Comparison of ENCODE assay signal across 15 cellular contexts in genomic region chr16:4411684-4412083, GRCh38. TPM values are rescaled to one million over a fixed set of nuclear protein-coding genes. Genes with fewer than 3 reads are reported as not detected.
A peak's percentile ranks its signal among the peaks of the same experiment; 100 is the strongest.
DNase-seq lines count a peak whose midpoint lies in the region; ATAC-seq and TF ChIP-seq lines count a peak whose summit lies in the region.
"Had no signal": no experiment of that assay in that cellular context is flagged by ENCODE, and none has a peak within 500 bp of the region (broad histone marks: within the 10 kb centered on the region; RNA-seq: fewer than 3 reads in every experiment).

No MANE protein-coding gene starts in this region.

- peak overlapping the region; percentile 18 for H3K4me2 ChIP-seq in neuronal stem cell (ENCODE audit: insufficient read depth, low read length, poor library complexity, severe bottlenecking)

- no peak overlapping the region for H2BK120ac ChIP-seq in neuronal stem cell (ENCODE audit: low read depth, low read length)

- no peak overlapping the region for H2BK5ac ChIP-seq in neuronal stem cell (ENCODE audit: low read length)

- H3K4ac ChIP-seq in neuronal stem cell (ENCODE audit: low read length) = no peak overlapping the region

- peak overlapping the region; percentile 44 for H3K23ac ChIP-seq in neuronal stem cell (ENCODE audit: low read depth, low read length, poor library complexity)

- H2BK12ac ChIP-seq in neuronal stem cell (ENCODE audit: low read length) = peak overlapping the region; percentile 49

- H2BK15ac ChIP-seq in neuronal stem cell (ENCODE audit: low read length) = no peak overlapping the region

- no peak overlapping the region for H3K18ac ChIP-seq in neuronal stem cell (ENCODE audit: low read length)

- H3K9me3 ChIP-seq in neuronal stem cell (replicated peaks in 1 of 2; ENCODE audit: control insufficient read depth in 2 of 2, insufficient read depth in 1 of 2, low read depth in 1 of 2, low read length in 2 of 2) (no peaks in the 10 kb centered on the region), tibial nerve (no peaks in the 10 kb centered on the region)
- H3K9me3 ChIP-seq: breast epithelium had no signal

- ATAC-seq in HG02763 (IDR thresholded peaks at IDR 0.05; ENCODE audit: unreplicated experiment) = no peak
- ATAC-seq: stimulated activated naive CD8-positive, alpha-beta T cell treated with anti-CD3 and anti-CD28 coated beads, Interleukin-15, amount 100 ng/mL, for 72 hours had no signal

- no peak overlapping the region for H3K9ac ChIP-seq in neuronal stem cell (ENCODE audit: low read depth, low read length, poor library complexity)

- H3K4me3 ChIP-seq in neuronal stem cell (ENCODE audit: low read length in 2 of 2) = no peak overlapping the region
- peak overlapping the region in 1 of 4 donors; percentile 16 for H3K4me3 ChIP-seq in tibial nerve

- no peak overlapping the region for H2AFZ ChIP-seq in neuronal stem cell (ENCODE audit: low read length)

- no peak for TF ChIP-seq CTCF in tibial nerve (IDR thresholded peaks at IDR 0.05)

- peak overlapping the region; percentile 82 for H3K14ac ChIP-seq in neuronal stem cell (ENCODE audit: low read length)

- H3K27ac ChIP-seq in neuronal stem cell (replicated peaks; ENCODE audit: low read length) (no peak overlapping the region), tibial nerve (peak overlapping the region in 3 of 4 donors; percentile 44 to 85 (median 84))
- H3K27ac ChIP-seq: epithelial cell of prostate, RWPE1 had no signal

- H2AK5ac ChIP-seq in neuronal stem cell (ENCODE audit: low read depth, low read length) = peak overlapping the region; percentile 74

- TF ChIP-seq POLR2A in tibial nerve (IDR thresholded peaks at IDR 0.05) = peak in 1 of 2 donors; percentile 14

- peak in 1 of 2 donors; percentile 76 for TF ChIP-seq EP300 in tibial nerve (IDR thresholded peaks at IDR 0.05)

- no CpG with 5 or more reads among the region's 16 CpGs for WGBS in neuronal stem cell (ENCODE audit: extremely low coverage in 2 of 2, insufficient read length in 2 of 2, insufficient replicate concordance in 1 of 2), 2 donors
- WGBS in tibial nerve, 2 donors = 9 to 31% methylated on average over 15 to 16 of the region's 16 CpGs

- H3K36me3 ChIP-seq in neuronal stem cell (replicated peaks in 1 of 2; ENCODE audit: control insufficient read depth in 2 of 2, insufficient read depth in 2 of 2, low read length in 2 of 2) (peaks cover 3 to 17% of the 10 kb centered on the region in 2 donors), tibial nerve (peaks cover 0 to 33% (median 0%) of the 10 kb centered on the region in 3 donors)
- H3K36me3 ChIP-seq: breast epithelium had no signal

- DNase-seq in SHP77 treated with DMSO at 0.1 percent for 48 hours (lab: John Stamatoyannopoulos, UW) = peak; percentile 35
- DNase-seq in head of caudate nucleus = peak; percentile 81 to 97 (median 93)
- no peak for DNase-seq in neuronal stem cell (ENCODE audit: low spot score)
- peak; percentile 47 to 63 for DNase-seq in tibial nerve (ENCODE audit: low spot score in 2 of 2)
- DNase-seq in SKM-1 (lab: John Stamatoyannopoulos, UW; ENCODE audit: unreplicated experiment) = no peak
- DNase-seq in NCI-H526 (lab: John Stamatoyannopoulos, UW) = no peak
- DNase-seq: activated gamma-delta T cell treated with Interleukin-2 at 50 U/mL for 16 hours; GF-D8; NCI-H2029; stimulated activated naive CD8-positive, alpha-beta T cell treated with anti-CD3 and anti-CD28 coated beads, Interleukin-15, amount 100 ng/mL, for 72 hours had no signal

- H3K27me3 ChIP-seq in neuronal stem cell (ENCODE audit: control insufficient read depth in 3 of 3, insufficient read depth in 3 of 3, low read depth in 1 of 3, low read length in 3 of 3) (peaks cover 0 to under 1% (median 0%) of the 10 kb centered on the region in 3 experiments), tibial nerve (no peaks in the 10 kb centered on the region)
- H3K27me3 ChIP-seq: breast epithelium had no signal

- peaks cover 2% of the 10 kb centered on the region for H3K79me1 ChIP-seq in neuronal stem cell (ENCODE audit: low read depth, low read length)

- H3K4me1 ChIP-seq in neuronal stem cell (ENCODE audit: control insufficient read depth in 2 of 2, insufficient read depth in 1 of 2, low read depth in 1 of 2, low read length in 2 of 2) = peaks cover 6 to 12% of the 10 kb centered on the region in 2 donors
- peaks cover 0 to 79% (median 43%) of the 10 kb centered on the region in 4 donors for H3K4me1 ChIP-seq in tibial nerve

- H4K91ac ChIP-seq in neuronal stem cell (ENCODE audit: low read depth, low read length, poor library complexity) = no peak overlapping the region

- intact Hi-C loops in head of caudate nucleus (cut with DNase I) = no loop called here

- no peak overlapping the region for H4K8ac ChIP-seq in neuronal stem cell (ENCODE audit: low read depth, low read length)

RNA-seq across cellular contexts. Expression of gene CORO7, which starts 4.7 kb away (rescaled TPM):
- polyA plus RNA-seq in neuronal stem cell (2013, experiment 1 of 2) = 8.9 TPM
- 10.3 TPM for polyA plus RNA-seq in neuronal stem cell (2013, experiment 2 of 2)
- 10 to 100 TPM; 27.8 to 77.4 (median 52.1) TPM for total RNA-seq in tibial nerve

RNA-seq across cellular contexts. Expression of gene DNAJA3, which starts 14.0 kb away (rescaled TPM):
- polyA plus RNA-seq in neuronal stem cell (2013, experiment 1 of 2) = 34.6 TPM
- 34.4 TPM for polyA plus RNA-seq in neuronal stem cell (2013, experiment 2 of 2)
- 10 to 100 TPM; 37.6 to 53.0 (median 49.2) TPM for total RNA-seq in tibial nerve

RNA-seq across cellular contexts. Expression of gene VASN, which starts 40.0 kb away (rescaled TPM):
- polyA plus RNA-seq in neuronal stem cell (2013, experiment 1 of 2) = 7.8 TPM
- 7.6 TPM for polyA plus RNA-seq in neuronal stem cell (2013, experiment 2 of 2)
- total RNA-seq in tibial nerve = 10 to 100 TPM; 31.0 to 58.1 (median 32.9) TPM
- polyA plus RNA-seq: CD8-positive, alpha-beta memory T cell had no signal

Comparison
In these comparisons a context has a peak if more than half of its experiments do, and no peak if none do; other contexts are left out.
1. DNase-seq: peak in SHP77 treated with DMSO at 0.1 percent for 48 hours (single experiment), head of caudate nucleus (42 of 42) and tibial nerve (2 of 2); none in neuronal stem cell (single experiment), SKM-1 (single experiment) and NCI-H526 (0 of 2).